ENCODE assay signal across 20 cellular contexts in genomic region chr15:39508536-39508935, GRCh38.
A peak's percentile ranks its signal among the peaks of the same experiment; 100 is the strongest.
DNase-seq lines count a peak whose midpoint lies in the region; FAIRE-seq and TF ChIP-seq lines count a peak whose summit lies in the region.
"Had no signal": no experiment of that assay in that cellular context is flagged by ENCODE, and none has a peak within 500 bp of the region (broad histone marks: within the 10 kb centered on the region; RNA-seq: fewer than 3 reads in every experiment).

No MANE protein-coding gene starts in this region.

- peak overlapping the region; percentile 45 to 49 for H2BK12ac ChIP-seq in mesenchymal stem cell (ENCODE audit: low read length in 2 of 2)

- H3K14ac ChIP-seq in mesenchymal stem cell (ENCODE audit: low read length in 2 of 2): peak overlapping the region in 1 of 2 experiments; percentile 26

- H3K27me3 Mint-ChIP-seq in activated CD4-positive, alpha-beta T cell treated with anti-CD3 and anti-CD28 coated beads, Interleukin-2, amount 10 ng/mL, durations not matched to agents 7 days and 5 days: peaks cover 9% of the 10 kb centered on the region

- H3K27me3 ChIP-seq in mesenchymal stem cell (ENCODE audit: control insufficient read depth in 1 of 2, insufficient read depth in 1 of 2, low read length in 2 of 2) (no peaks in the 10 kb centered on the region), osteoblast (ENCODE audit: insufficient read depth, low read length) (no peaks in the 10 kb centered on the region)
- H3K27me3 ChIP-seq: BLaER1 treated with 17β-estradiol and CSF1 and Interleukin-3, amounts not matched to agents 10 nM and 100 nM; SJCRH30 had no signal

- H4K91ac ChIP-seq in mesenchymal stem cell (ENCODE audit: low read length): no peak overlapping the region

- no peak overlapping the region for H3K4me3 Mint-ChIP-seq in activated CD4-positive, alpha-beta T cell treated with anti-CD3 and anti-CD28 coated beads, Interleukin-2, amount 10 ng/mL, durations not matched to agents 7 days and 5 days
- H3K4me3 Mint-ChIP-seq: CD8-positive, alpha-beta memory T cell; H9 had no signal

- peak; percentile 45 for DNase-seq in CMK (ENCODE audit: low read depth)
- DNase-seq in RPMI7951 (ENCODE audit: low read depth): peak; percentile 56
- DNase-seq in mesenchymal stem cell: peak; percentile 32
- no peak for DNase-seq in osteoblast (ENCODE audit: insufficient read length, low spot score, missing footprints)
- no peak for DNase-seq in frontal cortex (ENCODE audit: low spot score in 2 of 2)
- DNase-seq in midbrain (lab: John Stamatoyannopoulos, UW): no peak
- no peak for DNase-seq in 8988T
- no peak for DNase-seq in activated CD4-positive, alpha-beta T cell treated with anti-CD3 and anti-CD28 coated beads, Interleukin-2, amount 10 ng/mL, durations not matched to agents 7 days and 5 days
- DNase-seq: CD8-positive, alpha-beta memory T cell; DMS 273 treated with DMSO at 0.1 percent for 48 hours; H9; NCI-H1092; NCI-H146; NCI-H2081 treated with DMSO at 0.1 percent for 48 hours; NCI-H524; SJCRH30 had no signal

- WGBS in mesenchymal stem cell: 85% methylated on average over 4 of the region's 7 CpGs

- H3K27ac ChIP-seq in mesenchymal stem cell (ENCODE audit: low read length, poor library complexity, severe bottlenecking): no peak overlapping the region
- peak overlapping the region; percentile 1 for H3K27ac ChIP-seq in osteoblast (ENCODE audit: low read depth, low read length)
- H3K27ac ChIP-seq: BLaER1 treated with 17β-estradiol and CSF1 and Interleukin-3, amounts not matched to agents 10 nM and 100 nM; SJCRH30 had no signal

- no peaks in the 10 kb centered on the region for H3K4me1 Mint-ChIP-seq in activated CD4-positive, alpha-beta T cell treated with anti-CD3 and anti-CD28 coated beads, Interleukin-2, amount 10 ng/mL, durations not matched to agents 7 days and 5 days
- H3K4me1 Mint-ChIP-seq: CD8-positive, alpha-beta memory T cell had no signal

- no peak overlapping the region for H3K9ac ChIP-seq in mesenchymal stem cell (ENCODE audit: low read length)
- H3K9ac ChIP-seq: BLaER1 treated with 17β-estradiol and CSF1 and Interleukin-3, amounts not matched to agents 10 nM and 100 nM had no signal

- H3K9me3 Mint-ChIP-seq in activated CD4-positive, alpha-beta T cell treated with anti-CD3 and anti-CD28 coated beads, Interleukin-2, amount 10 ng/mL, durations not matched to agents 7 days and 5 days: no peaks in the 10 kb centered on the region
- H3K9me3 Mint-ChIP-seq: H9 had no signal

- POLR2A ChIA-PET in activated CD4-positive, alpha-beta T cell treated with anti-CD3 and anti-CD28 coated beads, Interleukin-2, amount 10 ng/mL, durations not matched to agents 7 days and 5 days (lab: Charles Lee): no interaction called here

- FAIRE-seq in frontal cortex (lab: Jason Lieb, UNC): no peak
- FAIRE-seq: GM19239, HepG2, RCC 7860 had no signal

- no peaks in the 10 kb centered on the region for H3K36me3 Mint-ChIP-seq in activated CD4-positive, alpha-beta T cell treated with anti-CD3 and anti-CD28 coated beads, Interleukin-2, amount 10 ng/mL, durations not matched to agents 7 days and 5 days (ENCODE audit: low read depth)

- H3K9me3 ChIP-seq in mesenchymal stem cell (ENCODE audit: control insufficient read depth, low read length) (no peaks in the 10 kb centered on the region), osteoblast (ENCODE audit: low read depth, low read length) (no peaks in the 10 kb centered on the region)
- H3K9me3 ChIP-seq: SJCRH30 had no signal

- peak overlapping the region; percentile 25 to 59 for H3K18ac ChIP-seq in mesenchymal stem cell (ENCODE audit: low read depth in 1 of 2, low read length in 2 of 2)

- no peak overlapping the region for H2BK120ac ChIP-seq in mesenchymal stem cell (ENCODE audit: low read depth, low read length)

- H3K23ac ChIP-seq in mesenchymal stem cell (ENCODE audit: low read length in 2 of 2): no peak overlapping the region

- H3K4me2 ChIP-seq in mesenchymal stem cell (ENCODE audit: low read length, poor library complexity, severe bottlenecking) (no peak overlapping the region), osteoblast (ENCODE audit: insufficient read depth, low read length) (no peak overlapping the region)

- H3K4me1 ChIP-seq in mesenchymal stem cell (ENCODE audit: control insufficient read depth, insufficient read depth, low read depth, low read length) (peaks cover 10% of the 10 kb centered on the region), osteoblast (ENCODE audit: insufficient read depth, low read length) (peaks cover 66% of the 10 kb centered on the region)

- peak overlapping the region; percentile 31 for H2BK15ac ChIP-seq in mesenchymal stem cell (ENCODE audit: low read depth, poor library complexity, severe bottlenecking)

- no peak for TF ChIP-seq CTCF in osteoblast (IDR thresholded peaks at IDR 0.05; ENCODE audit: extremely low read depth, low read depth, low read length)

- CTCF ChIA-PET in activated CD4-positive, alpha-beta T cell treated with anti-CD3 and anti-CD28 coated beads, Interleukin-2, amount 10 ng/mL, durations not matched to agents 7 days and 5 days (lab: Charles Lee): no interaction called here

- no peaks in the 10 kb centered on the region for H3K79me2 ChIP-seq in osteoblast (ENCODE audit: insufficient read depth, low read length)

- no peak overlapping the region for H2AK5ac ChIP-seq in mesenchymal stem cell (ENCODE audit: low read length, severe bottlenecking)

- H4K20me1 ChIP-seq in osteoblast (ENCODE audit: insufficient read depth, low read length): no peaks in the 10 kb centered on the region
- H4K20me1 ChIP-seq: BLaER1 treated with 17β-estradiol and CSF1 and Interleukin-3, amounts not matched to agents 10 nM and 100 nM had no signal

- H3K36me3 ChIP-seq in mesenchymal stem cell (ENCODE audit: control insufficient read depth in 1 of 2, insufficient read depth in 2 of 2, low read depth in 1 of 2, low read length in 2 of 2): no peaks in the 10 kb centered on the region
- H3K36me3 ChIP-seq in osteoblast (ENCODE audit: insufficient read depth, low read length): no peaks in the 10 kb centered on the region
- H3K36me3 ChIP-seq: BLaER1 treated with 17β-estradiol and CSF1 and Interleukin-3, amounts not matched to agents 10 nM and 100 nM; SJCRH30 had no signal

- H3K27ac Mint-ChIP-seq in activated CD4-positive, alpha-beta T cell treated with anti-CD3 and anti-CD28 coated beads, Interleukin-2, amount 10 ng/mL, durations not matched to agents 7 days and 5 days: no peak overlapping the region
- H3K27ac Mint-ChIP-seq: CD8-positive, alpha-beta memory T cell had no signal

- H2BK5ac ChIP-seq in mesenchymal stem cell (ENCODE audit: low read depth, low read length, poor library complexity, severe bottlenecking): no peak overlapping the region

- no peak overlapping the region for H3K4me3 ChIP-seq in mesenchymal stem cell (ENCODE audit: insufficient read depth in 1 of 2, low read depth in 1 of 2, low read length in 2 of 2)
- H3K4me3 ChIP-seq in osteoblast (ENCODE audit: insufficient read depth, low read length): no peak overlapping the region
- H3K4me3 ChIP-seq: BLaER1 treated with 17β-estradiol and CSF1 and Interleukin-3, amounts not matched to agents 10 nM and 100 nM; SJCRH30 had no signal

- H2AFZ ChIP-seq in mesenchymal stem cell (ENCODE audit: low read depth, low read length): no peak overlapping the region
- peak overlapping the region; percentile 38 for H2AFZ ChIP-seq in osteoblast (ENCODE audit: low read length)

- no peak overlapping the region for H3K4ac ChIP-seq in mesenchymal stem cell (ENCODE audit: low read depth in 1 of 2, low read length in 2 of 2)

- no peak overlapping the region for H4K8ac ChIP-seq in mesenchymal stem cell (ENCODE audit: low read length)

- H3K79me1 ChIP-seq in mesenchymal stem cell (replicated peaks; ENCODE audit: low read length, poor library complexity, severe bottlenecking): no peaks in the 10 kb centered on the region

Comparison
In these comparisons a context has a peak if more than half of its experiments do, and no peak if none do; other contexts are left out.
1. DNase-seq: peak in CMK (single experiment), RPMI7951 (single experiment) and mesenchymal stem cell (single experiment); none in osteoblast (single experiment), frontal cortex (0 of 2), midbrain (single experiment), 8988T (single experiment) and activated CD4-positive, alpha-beta T cell treated with anti-CD3 and anti-CD28 coated beads, Interleukin-2, amount 10 ng/mL, durations not matched to agents 7 days and 5 days (single experiment).